11 cellular contexts compared by ENCODE assay signal in the genomic region with DNA sequence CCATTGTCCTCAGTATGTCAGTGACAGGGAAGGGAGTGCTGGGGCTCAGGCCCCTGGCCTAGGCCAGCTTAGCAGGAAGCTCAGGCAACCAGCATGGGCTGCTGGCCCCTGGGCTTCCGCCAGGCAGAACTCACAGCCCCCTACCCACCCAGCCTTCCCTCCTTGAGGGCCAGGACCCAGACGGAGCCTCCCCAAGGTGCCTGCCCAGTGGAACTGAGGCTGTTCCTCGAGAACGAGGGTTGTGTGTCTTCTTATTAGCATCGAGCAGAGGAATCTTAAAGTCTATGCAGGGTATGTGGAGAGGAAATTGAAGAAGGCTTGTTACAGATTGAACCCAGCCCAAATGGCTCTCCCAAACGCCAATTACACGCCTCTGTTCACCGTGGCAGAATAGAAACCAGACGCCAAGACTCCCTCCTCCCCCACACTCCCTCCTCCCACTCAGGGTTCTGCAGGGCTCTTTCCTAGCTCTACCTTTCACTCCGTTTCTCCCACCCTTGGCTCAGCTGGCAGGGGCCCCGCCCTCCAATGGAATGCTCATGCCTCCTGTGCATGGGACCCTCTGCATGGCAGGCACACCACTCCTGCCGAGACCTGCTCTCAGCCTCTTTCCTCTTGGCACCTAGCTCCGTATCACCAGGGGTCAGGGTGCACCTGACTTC.
DNase-seq lines count a peak whose midpoint lies in the region; ATAC-seq and TF ChIP-seq lines count a peak whose summit lies in the region.
"Had no signal": no experiment of that assay in that cellular context is flagged by ENCODE, and none has a peak within 500 bp of the region (broad histone marks: within the 10 kb centered on the region; RNA-seq: fewer than 3 reads in every experiment).

No MANE protein-coding gene starts in this region.

- H3K4me3 Mint-ChIP-seq in H9, result no peak overlapping the region

- H4K8ac ChIP-seq in H9 (replicated peaks; ENCODE audit: insufficient read length, low read depth, low read length), result no peak overlapping the region

- no peak overlapping the region for H3K56ac ChIP-seq in H9 (ENCODE audit: insufficient read length, low read depth, low read length)

- H3K36me3 Mint-ChIP-seq in H9 (ENCODE audit: insufficient read depth in 1 of 3, low read depth in 3 of 3), result peaks cover 7 to 23% (median 14%) of the 10 kb centered on the region in 3 experiments; a peak in 6 of 7 replicates

- no peak overlapping the region for H3K4me2 ChIP-seq in H9 (ENCODE audit: insufficient read depth, insufficient read length, low read length)

- H3K23ac ChIP-seq in H9 (ENCODE audit: insufficient read length, low read depth, low read length), result no peak overlapping the region

- no peak overlapping the region for H3K9ac ChIP-seq in H9 (ENCODE audit: extremely low read depth, insufficient read length, low read length)

- H3K27ac ChIP-seq in H9 (ENCODE audit: insufficient read length, low read depth, low read length) (no peak overlapping the region), stomach (peak overlapping the region in 3 of 5 donors; percentile 7 to 34 (median 27))

- H2BK120ac ChIP-seq in H9 (ENCODE audit: low read depth, low read length, poor library complexity, severe bottlenecking), result no peak overlapping the region

- ATAC-seq in SK-N-SH treated with all-trans-retinoic acid at 6 μM for 48 hours (peak; percentile 62), GM21367 (IDR thresholded peaks at IDR 0.05; ENCODE audit: unreplicated experiment) (no peak), HG02610 (IDR thresholded peaks at IDR 0.05; ENCODE audit: unreplicated experiment) (no peak), HG03432 (IDR thresholded peaks at IDR 0.05; ENCODE audit: unreplicated experiment) (no peak)

- no peak overlapping the region for H2AK5ac ChIP-seq in H9 (ENCODE audit: insufficient read length, low read length)

- no peak for TF ChIP-seq EP300 in stomach (IDR thresholded peaks at IDR 0.05)

- H3K9me3 ChIP-seq in H9 (ENCODE audit: control insufficient read depth, low read depth, low read length) (no peaks in the 10 kb centered on the region), stomach (no peaks in the 10 kb centered on the region)

- DNase-seq in H9 (no peak), left kidney (ENCODE audit: low read depth, low spot score) (peak; percentile 93), stomach (no peak), AG08396 (ENCODE audit: low spot score) (no peak)
- DNase-seq: COR-L47; effector CD4-positive, alpha-beta T cell; NCI-H1105 had no signal

- no peak overlapping the region for H2BK12ac ChIP-seq in H9 (ENCODE audit: insufficient read length, low read depth, low read length)

- intact Hi-C loops in stomach (cut with DNase I; ENCODE audit: low total_unique reads), result no loop called here

- no peak for TF ChIP-seq CTCF in H9 (conservative IDR thresholded peaks at IDR 0.05)
- TF ChIP-seq CTCF in stomach (IDR thresholded peaks at IDR 0.05), result no peak

- no peak overlapping the region for H2BK20ac ChIP-seq in H9 (ENCODE audit: low read depth, low read length, poor library complexity, severe bottlenecking)

- H4K20me1 ChIP-seq in H9 (ENCODE audit: control insufficient read depth, insufficient read depth, insufficient read length), result no peaks in the 10 kb centered on the region

- no peak overlapping the region for H2BK15ac ChIP-seq in H9 (ENCODE audit: low read depth, low read length)

- H2BK5ac ChIP-seq in H9 (ENCODE audit: insufficient read length, low read length), result no peak overlapping the region

- no peak overlapping the region for H4K91ac ChIP-seq in H9 (ENCODE audit: insufficient read length, low read depth, low read length)

- no peak for TF ChIP-seq POLR2A in stomach (IDR thresholded peaks at IDR 0.05)

- no peak overlapping the region for H3K18ac ChIP-seq in H9 (ENCODE audit: insufficient read length, low read depth, low read length)

- H3K36me3 ChIP-seq in stomach, result peaks cover 49 to 78% (median 74%) of the 10 kb centered on the region in 4 donors

- no peaks in the 10 kb centered on the region for H3K27me3 Mint-ChIP-seq in H9 (ENCODE audit: low read depth)

- WGBS in H9 (ENCODE audit: extremely low coverage, insufficient read length, low lambda C conversion rate), result no CpG with 5 or more reads among the region's 13 CpGs
- WGBS in stomach, 5 donors, result 53 to 64% (median 55%) methylated on average over 9 to 13 of the region's 13 CpGs

- H3K4ac ChIP-seq in H9 (ENCODE audit: low read depth, low read length), result no peak overlapping the region

- H3K79me2 ChIP-seq in H9 (ENCODE audit: insufficient read depth, low read length), result no peaks in the 10 kb centered on the region

- H3K14ac ChIP-seq in H9 (ENCODE audit: insufficient read depth, low read length), result no peak overlapping the region

- no peak overlapping the region for H3K4me3 ChIP-seq in stomach

- H3K4me1 Mint-ChIP-seq in H9, result peaks cover 0 to 4% of the 10 kb centered on the region in 2 experiments; a peak in 1 of 4 replicates

- H4K5ac ChIP-seq in H9 (ENCODE audit: insufficient read length, low read depth, low read length), result no peak overlapping the region

- H3K4me1 ChIP-seq in H9 (ENCODE audit: insufficient read depth, low read length) (no peaks in the 10 kb centered on the region), stomach (peaks cover 4 to 27% (median 14%) of the 10 kb centered on the region in 4 donors)

- H3K9me3 Mint-ChIP-seq in H9, result no peaks in the 10 kb centered on the region

- H3K27ac Mint-ChIP-seq in H9, result peak overlapping the region in 2 of 3 experiments; percentile 43 to 91; a peak in 2 of 7 replicates

- no peak overlapping the region for H2AFZ ChIP-seq in H9 (ENCODE audit: low read length)

- no peaks in the 10 kb centered on the region for H3K27me3 ChIP-seq in H9 (ENCODE audit: insufficient read depth, low read length)
- H3K27me3 ChIP-seq in stomach, result no peaks in the 10 kb centered on the region

- no peak overlapping the region for H3T11ph ChIP-seq in H9 (ENCODE audit: low read length)

- H3K23me2 ChIP-seq in H9 (ENCODE audit: insufficient read length, low read depth, low read length, poor library complexity, severe bottlenecking), result no peaks in the 10 kb centered on the region

- H3K79me1 ChIP-seq in H9 (ENCODE audit: insufficient read depth, low read depth, low read length, poor library complexity, severe bottlenecking), result no peaks in the 10 kb centered on the region

TF ChIP-seq in SK-N-SH treated with all-trans-retinoic acid at 6 μM for 48 hours, 23 proteins besides CTCF, POLR2A, EP300 and RAD21 (continues in another document):
- TF ChIP-seq OSR1 (CRISPR knock-in tag; IDR thresholded peaks at IDR 0.05), result no peak
- TF ChIP-seq, protein P1, sequence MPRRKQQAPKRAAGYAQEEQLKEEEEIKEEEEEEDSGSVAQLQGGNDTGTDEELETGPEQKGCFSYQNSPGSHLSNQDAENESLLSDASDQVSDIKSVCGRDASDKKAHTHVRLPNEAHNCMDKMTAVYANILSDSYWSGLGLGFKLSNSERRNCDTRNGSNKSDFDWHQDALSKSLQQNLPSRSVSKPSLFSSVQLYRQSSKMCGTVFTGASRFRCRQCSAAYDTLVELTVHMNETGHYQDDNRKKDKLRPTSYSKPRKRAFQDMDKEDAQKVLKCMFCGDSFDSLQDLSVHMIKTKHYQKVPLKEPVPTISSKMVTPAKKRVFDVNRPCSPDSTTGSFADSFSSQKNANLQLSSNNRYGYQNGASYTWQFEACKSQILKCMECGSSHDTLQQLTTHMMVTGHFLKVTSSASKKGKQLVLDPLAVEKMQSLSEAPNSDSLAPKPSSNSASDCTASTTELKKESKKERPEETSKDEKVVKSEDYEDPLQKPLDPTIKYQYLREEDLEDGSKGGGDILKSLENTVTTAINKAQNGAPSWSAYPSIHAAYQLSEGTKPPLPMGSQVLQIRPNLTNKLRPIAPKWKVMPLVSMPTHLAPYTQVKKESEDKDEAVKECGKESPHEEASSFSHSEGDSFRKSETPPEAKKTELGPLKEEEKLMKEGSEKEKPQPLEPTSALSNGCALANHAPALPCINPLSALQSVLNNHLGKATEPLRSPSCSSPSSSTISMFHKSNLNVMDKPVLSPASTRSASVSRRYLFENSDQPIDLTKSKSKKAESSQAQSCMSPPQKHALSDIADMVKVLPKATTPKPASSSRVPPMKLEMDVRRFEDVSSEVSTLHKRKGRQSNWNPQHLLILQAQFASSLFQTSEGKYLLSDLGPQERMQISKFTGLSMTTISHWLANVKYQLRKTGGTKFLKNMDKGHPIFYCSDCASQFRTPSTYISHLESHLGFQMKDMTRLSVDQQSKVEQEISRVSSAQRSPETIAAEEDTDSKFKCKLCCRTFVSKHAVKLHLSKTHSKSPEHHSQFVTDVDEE (CRISPR knock-in tag; IDR thresholded peaks at IDR 0.05), result no peak
- no peak for TF ChIP-seq ZFP30 (CRISPR knock-in tag; IDR thresholded peaks at IDR 0.05)
- TF ChIP-seq, protein P2, sequence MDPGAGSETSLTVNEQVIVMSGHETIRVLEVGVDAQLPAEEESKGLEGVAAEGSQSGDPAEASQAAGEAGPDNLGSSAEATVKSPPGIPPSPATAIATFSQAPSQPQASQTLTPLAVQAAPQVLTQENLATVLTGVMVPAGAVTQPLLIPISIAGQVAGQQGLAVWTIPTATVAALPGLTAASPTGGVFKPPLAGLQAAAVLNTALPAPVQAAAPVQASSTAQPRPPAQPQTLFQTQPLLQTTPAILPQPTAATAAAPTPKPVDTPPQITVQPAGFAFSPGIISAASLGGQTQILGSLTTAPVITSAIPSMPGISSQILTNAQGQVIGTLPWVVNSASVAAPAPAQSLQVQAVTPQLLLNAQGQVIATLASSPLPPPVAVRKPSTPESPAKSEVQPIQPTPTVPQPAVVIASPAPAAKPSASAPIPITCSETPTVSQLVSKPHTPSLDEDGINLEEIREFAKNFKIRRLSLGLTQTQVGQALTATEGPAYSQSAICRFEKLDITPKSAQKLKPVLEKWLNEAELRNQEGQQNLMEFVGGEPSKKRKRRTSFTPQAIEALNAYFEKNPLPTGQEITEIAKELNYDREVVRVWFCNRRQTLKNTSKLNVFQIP (CRISPR knock-in tag; IDR thresholded peaks at IDR 0.05; ENCODE audit: borderline replicate concordance, low read depth), result no peak
- no peak for TF ChIP-seq CSDC2 (CRISPR knock-in tag; IDR thresholded peaks at IDR 0.05)
- no peak for TF ChIP-seq ZC3H10 (CRISPR knock-in tag; IDR thresholded peaks at IDR 0.05)
- TF ChIP-seq ZNF565 (CRISPR knock-in tag; conservative IDR thresholded peaks at IDR 0.05; ENCODE audit: low read depth), result no peak
- TF ChIP-seq, protein P3, sequence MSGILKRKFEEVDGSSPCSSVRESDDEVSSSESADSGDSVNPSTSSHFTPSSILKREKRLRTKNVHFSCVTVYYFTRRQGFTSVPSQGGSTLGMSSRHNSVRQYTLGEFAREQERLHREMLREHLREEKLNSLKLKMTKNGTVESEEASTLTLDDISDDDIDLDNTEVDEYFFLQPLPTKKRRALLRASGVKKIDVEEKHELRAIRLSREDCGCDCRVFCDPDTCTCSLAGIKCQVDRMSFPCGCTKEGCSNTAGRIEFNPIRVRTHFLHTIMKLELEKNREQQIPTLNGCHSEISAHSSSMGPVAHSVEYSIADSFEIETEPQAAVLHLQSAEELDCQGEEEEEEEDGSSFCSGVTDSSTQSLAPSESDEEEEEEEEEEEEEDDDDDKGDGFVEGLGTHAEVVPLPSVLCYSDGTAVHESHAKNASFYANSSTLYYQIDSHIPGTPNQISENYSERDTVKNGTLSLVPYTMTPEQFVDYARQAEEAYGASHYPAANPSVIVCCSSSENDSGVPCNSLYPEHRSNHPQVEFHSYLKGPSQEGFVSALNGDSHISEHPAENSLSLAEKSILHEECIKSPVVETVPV (CRISPR knock-in tag; IDR thresholded peaks at IDR 0.05), result no peak
- no peak for TF ChIP-seq ESRRG (CRISPR knock-in tag; IDR thresholded peaks at IDR 0.05)
